8 cellular contexts compared by ENCODE assay signal in genomic region chr1:228463559-228464455, GRCh38. TPM values are rescaled to one million over a fixed set of nuclear protein-coding genes. Genes with fewer than 3 reads are reported as not detected.
DNase-seq lines count a peak whose midpoint lies in the region; ATAC-seq, FAIRE-seq and TF ChIP-seq lines count a peak whose summit lies in the region.

No MANE protein-coding gene starts in this region.

- BruUV-seq in GM12878 (replicated peaks; lab: Mats Ljungman, UMichigan), result no TSS peak

- TF ChIP-seq CTCF in AG09309 (IDR thresholded peaks at IDR 0.05; ENCODE audit: control insufficient read depth, insufficient read depth, low read depth, low read length, missing control alignments), result no peak
- peak in 2 of 3 experiments; percentile 18 to 24; a peak in 2 of 6 replicates for TF ChIP-seq CTCF in GM12878 (IDR thresholded peaks at IDR 0.05 in 2 of 3, conservative IDR thresholded peaks at IDR 0.05 in 1 of 3; ENCODE audit: control insufficient read depth in 2 of 3, extremely low read depth in 1 of 3, insufficient read depth in 1 of 3, low read depth in 3 of 3, low read length in 3 of 3)
- TF ChIP-seq CTCF in right lobe of liver (IDR thresholded peaks at IDR 0.05), result no peak
- TF ChIP-seq CTCF in testis (IDR thresholded peaks at IDR 0.05), result no peak

- H2AFZ ChIP-seq in GM12878 (ENCODE audit: control insufficient read depth, low read depth, low read length), result peak overlapping the region; percentile 40

- intact Hi-C loops in GM12878 (cut with micrococcal nuclease; ENCODE audit: unreplicated experiment) (no loop called here), right lobe of liver (cut with DNase I) (no loop called here), testis (cut with DNase I; ENCODE audit: low total_unique reads) (no loop called here)

- H3K4me3 ChIP-seq in AG09309 (ENCODE audit: control insufficient read depth, low read depth, low read length) (peak overlapping the region; percentile 17; the same call in 1 of the 2 replicates), GM12878 (peak overlapping the region; percentile 68), right lobe of liver (no peak overlapping the region), testis (peak overlapping the region in 1 of 2 donors; percentile 27)

- peak overlapping the region; percentile 43 for H3K9ac ChIP-seq in GM12878 (ENCODE audit: control insufficient read depth, insufficient read depth, low read length)

- peak; percentile 75 for FAIRE-seq in GM12878 (lab: Jason Lieb, UNC)

- DNase-seq in AG09309 (ENCODE audit: low read depth), result no peak
- DNase-seq in SK-N-DZ (ENCODE audit: low spot score), result peak; percentile 87
- no peak for DNase-seq in GM12878 (ENCODE audit: low read depth, low spot score)
- peak in 2 of 3 donors; percentile 33 to 37 for DNase-seq in right lobe of liver
- peak; percentile 48 for DNase-seq in testis
- no peak for DNase-seq in hepatic stellate cell (ENCODE audit: low spot score)

- no peak for TF ChIP-seq EP300 in GM12878 (IDR thresholded peaks at IDR 0.05; ENCODE audit: borderline replicate concordance in 1 of 2, control insufficient read depth in 1 of 2, low read depth in 2 of 2, low read length in 2 of 2)

- POLR2A ChIA-PET in GM12878 (lab: Charles Lee), result no interaction called here

- TF ChIP-seq RAD21 in GM12878 (IDR thresholded peaks at IDR 0.05; ENCODE audit: insufficient read depth, low read depth, low read length), result no peak

- H4K20me1 ChIP-seq in GM12878 (ENCODE audit: control insufficient read depth, insufficient read depth), result no peaks in the 10 kb centered on the region

- H3K4me2 ChIP-seq in GM12878 (ENCODE audit: control insufficient read depth, insufficient read depth), result peak overlapping the region; percentile 86

- TF ChIP-seq POLR2A in GM12878 (IDR thresholded peaks at IDR 0.05; ENCODE audit: low read depth, low read length), result peak; percentile 71
- no peak for TF ChIP-seq POLR2A in right lobe of liver (IDR thresholded peaks at IDR 0.05)
- TF ChIP-seq POLR2A in testis (IDR thresholded peaks at IDR 0.05), result no peak

- H3K27ac ChIP-seq in GM12878 (ENCODE audit: control insufficient read depth, insufficient read depth) (peak overlapping the region; percentile 36; the same call in 1 of the 2 replicates), right lobe of liver (no peak overlapping the region), testis (no peak overlapping the region)

- no peaks in the 10 kb centered on the region for H3K36me3 ChIP-seq in GM12878 (ENCODE audit: control insufficient read depth in 2 of 2, insufficient read depth in 2 of 2, low read length in 1 of 2)
- H3K36me3 ChIP-seq in right lobe of liver, result no peaks in the 10 kb centered on the region
- H3K36me3 ChIP-seq in testis (ENCODE audit: low read depth, missing control alignments), result no peaks in the 10 kb centered on the region

- H3K79me2 ChIP-seq in GM12878 (ENCODE audit: control insufficient read depth, insufficient read depth, low read length), result peaks cover 5% of the 10 kb centered on the region; the same call in 1 of the 2 replicates

- H3K4me1 ChIP-seq in GM12878 (ENCODE audit: control insufficient read depth, insufficient read depth, low read length) (no peaks in the 10 kb centered on the region), right lobe of liver (no peaks in the 10 kb centered on the region), testis (peaks cover 7% of the 10 kb centered on the region)

- no peaks in the 10 kb centered on the region for H3K9me3 ChIP-seq in GM12878 (replicated peaks; ENCODE audit: control insufficient read depth, insufficient read depth, low read length)
- H3K9me3 ChIP-seq in right lobe of liver, result no peaks in the 10 kb centered on the region
- H3K9me3 ChIP-seq in testis, result no peaks in the 10 kb centered on the region

- ATAC-seq in GM18867 (IDR thresholded peaks at IDR 0.05; ENCODE audit: unreplicated experiment) (peak; percentile 70), HG03196 (IDR thresholded peaks at IDR 0.05; ENCODE audit: unreplicated experiment) (peak; percentile 57), GM12878 (peak; percentile 73), right lobe of liver (peak; percentile 42 to 67 (median 52))

- SMC1A ChIA-PET in GM12878 (lab: Charles Lee; ENCODE audit: uncharacterized antibody, unreplicated experiment), result no interaction called here

- in situ Hi-C loops in GM12878 (cut with MboI), result no loop called here

- 1% methylated on average over 56 of the region's 56 CpGs for WGBS in GM12878 (ENCODE audit: insufficient coverage, insufficient replicate concordance, low lambda C conversion rate, missing lambda C conversion rate)
- WGBS in right lobe of liver (ENCODE audit: insufficient coverage, low coverage, low lambda C conversion rate, missing lambda C conversion rate), result 5% methylated on average over 10 of the region's 56 CpGs
- 3 to 4% methylated on average over 39 to 56 of the region's 56 CpGs for WGBS in testis, 2 donors

- CTCF ChIA-PET in GM12878 (lab: Yijun Ruan, JAX), result interaction anchor here (0.9 kb wide), 1 partner anchor 19 kb away, joined by 3 read pairs; no protein-coding TSS in a partner anchor

- no peaks in the 10 kb centered on the region; a peak in 2 of 4 replicates for H3K27me3 ChIP-seq in GM12878 (replicated peaks in 1 of 2; ENCODE audit: control insufficient read depth in 2 of 2, insufficient read depth in 2 of 2, low read length in 1 of 2)
- peaks cover 5 to 20% of the 10 kb centered on the region in 2 donors for H3K27me3 ChIP-seq in right lobe of liver
- no peaks in the 10 kb centered on the region for H3K27me3 ChIP-seq in testis

- RAD21 ChIA-PET in GM12878 (lab: Charles Lee; ENCODE audit: unreplicated experiment), result no interaction called here

RNA-seq across cellular contexts. Expression of gene RNF187, which starts 23.4 kb away (rescaled TPM):
- 55.6 and 78.2 TPM in 2 replicates for polyA plus RNA-seq in SK-N-DZ (2014; cell fraction: cytosol; rRNA removed)
- polyA plus RNA-seq in SK-N-DZ (2014; cell fraction: nucleus; rRNA removed), result 32.7 and 54.2 TPM in 2 replicates
- total RNA-seq in GM12878 (2013; cell fraction: nucleolus; rRNA removed), result 14.5 and 16.0 TPM in 2 replicates
- total RNA-seq in GM12878 (2014; rRNA removed), result 27.1 and 40.0 TPM in 2 replicates
- 30.5 and 31.8 TPM in 2 replicates for total RNA-seq in GM12878 (2014; rRNA removed; fragmentation: Illumina TruSeq; extraction: Trizol)
- total RNA-seq in GM12878 (2021), result 116 and 125 TPM in 2 replicates
- 21.0 TPM for polyA plus RNA-seq in GM12878 (2011; ENCODE audit: low read depth)
- 48.3 and 60.6 TPM in 2 replicates for polyA plus RNA-seq in GM12878 (2011; rRNA removed)
- polyA plus RNA-seq in GM12878 (2011; cell fraction: cytosol; rRNA removed), result 75.9 and 79.5 TPM in 2 replicates
- polyA plus RNA-seq in GM12878 (2011; cell fraction: nucleus; rRNA removed), result 44.3 and 49.0 TPM in 2 replicates
- 53.3 and 70.1 TPM in 2 replicates for polyA plus RNA-seq in GM12878 (2012)
- polyA plus RNA-seq in GM12878 (2014; fragmentation: Illumina TruSeq; extraction: Trizol), result 15.3 and 37.7 TPM in 2 replicates
- 1 to 10 TPM; 2.6 to 9.7 TPM for polyA plus RNA-seq in GM12878 (2014; fragmentation: Nextera tagmentation; extraction: Ambion mirVana)
- polyA plus RNA-seq in GM12878 (2014; rRNA removed), result 41.9 and 45.3 TPM in 2 replicates
- polyA plus RNA-seq in GM12878 (2016; fragmentation: Nextera tagmentation; extraction: Ambion mirVana), result 10 to 100 TPM in 1 of 2 experiments, 1 to 10 TPM in 1; 9.9 to 14.5 TPM
- polyA minus RNA-seq in GM12878 (2011; rRNA and poly(A)+ RNA removed), result 36.0 and 60.5 TPM in 2 replicates
- polyA minus RNA-seq in GM12878 (2011; cell fraction: cytosol; rRNA and poly(A)+ RNA removed), result 27.3 and 34.6 TPM in 2 replicates
- 9.1 and 16.1 TPM in 2 replicates for polyA minus RNA-seq in GM12878 (2011; cell fraction: nucleus; rRNA and poly(A)+ RNA removed)
- total RNA-seq in right lobe of liver, result 10 to 100 TPM; 43.9 to 66.6 (median 56.3) TPM
- 100 to 1,000 TPM in 1 of 2 donors, 10 to 100 TPM in 1; 86.8 to 109 TPM for total RNA-seq in testis
- 49.3 TPM for polyA plus RNA-seq in testis (ENCODE audit: insufficient read depth, low read depth, low replicate concordance)

RNA-seq across cellular contexts. Expression of gene TRIM17, which starts 47.1 kb away (rescaled TPM):
- 1.8 and 4.8 TPM in 2 replicates for polyA plus RNA-seq in SK-N-DZ (2014; cell fraction: cytosol; rRNA removed)
- polyA plus RNA-seq in SK-N-DZ (2014; cell fraction: nucleus; rRNA removed), result 10.2 and 13.3 TPM in 2 replicates
- total RNA-seq in GM12878 (2013; cell fraction: nucleolus; rRNA removed), result not detected in 2 replicates
- 0.11 TPM in 1 of 2 replicates, not detected in the other for total RNA-seq in GM12878 (2014; rRNA removed)
- not detected in 2 replicates for total RNA-seq in GM12878 (2014; rRNA removed; fragmentation: Illumina TruSeq; extraction: Trizol)
- total RNA-seq in GM12878 (2021), result not detected in 2 replicates
- 0.17 TPM for polyA plus RNA-seq in GM12878 (2011; ENCODE audit: low read depth)
- not detected in 2 replicates for polyA plus RNA-seq in GM12878 (2011; rRNA removed)
- polyA plus RNA-seq in GM12878 (2011; cell fraction: cytosol; rRNA removed), result not detected in 2 replicates
- polyA plus RNA-seq in GM12878 (2011; cell fraction: nucleus; rRNA removed), result not detected in 2 replicates
- 0.37 and 0.39 TPM in 2 replicates for polyA plus RNA-seq in GM12878 (2012)
- not detected in 2 replicates for polyA plus RNA-seq in GM12878 (2014; fragmentation: Illumina TruSeq; extraction: Trizol)
- not detected for polyA plus RNA-seq in GM12878 (2014; fragmentation: Nextera tagmentation; extraction: Ambion mirVana)
- polyA plus RNA-seq in GM12878 (2014; rRNA removed), result not detected in 2 replicates
- polyA plus RNA-seq in GM12878 (2016; fragmentation: Nextera tagmentation; extraction: Ambion mirVana), result under 1 TPM; 0.16 to 0.32 TPM
- polyA minus RNA-seq in GM12878 (2011; rRNA and poly(A)+ RNA removed), result not detected in 2 replicates
- polyA minus RNA-seq in GM12878 (2011; cell fraction: cytosol; rRNA and poly(A)+ RNA removed), result not detected in 2 replicates
- polyA minus RNA-seq in GM12878 (2011; cell fraction: nucleus; rRNA and poly(A)+ RNA removed), result not detected in 2 replicates
- total RNA-seq in right lobe of liver, result not detected
- total RNA-seq in testis, result 10 to 100 TPM; 21.4 to 33.6 TPM
- 37.4 TPM for polyA plus RNA-seq in testis (ENCODE audit: insufficient read depth, low read depth, low replicate concordance)

RNA-seq across cellular contexts. Expression of gene TRIM11, which starts 57.2 kb away (rescaled TPM):
- polyA plus RNA-seq in SK-N-DZ (2014; cell fraction: cytosol; rRNA removed), result 23.7 and 32.9 TPM in 2 replicates
- polyA plus RNA-seq in SK-N-DZ (2014; cell fraction: nucleus; rRNA removed), result 38.7 and 64.1 TPM in 2 replicates
- 55.6 and 58.1 TPM in 2 replicates for total RNA-seq in GM12878 (2013; cell fraction: nucleolus; rRNA removed)
- total RNA-seq in GM12878 (2014; rRNA removed) (16.5 and 17.3 TPM in 2 replicates), GM12878 (2014; rRNA removed; fragmentation: Illumina TruSeq; extraction: Trizol) (13.5 TPM in 2 replicates), GM12878 (2021) (32.5 and 33.7 TPM in 2 replicates), right lobe of liver (1 to 10 TPM; 5.2 to 8.3 (median 7.1) TPM), testis (10 to 100 TPM; 30.1 to 37.8 TPM)
- polyA plus RNA-seq in GM12878 (2011; ENCODE audit: low read depth), result 9.5 TPM
- polyA plus RNA-seq in GM12878 (2011; rRNA removed) (6.4 and 8.5 TPM in 2 replicates), GM12878 (2014; fragmentation: Illumina TruSeq; extraction: Trizol) (6.5 and 11.3 TPM in 2 replicates), GM12878 (2014; fragmentation: Nextera tagmentation; extraction: Ambion mirVana) (1 to 10 TPM; 1.3 to 3.0 TPM), GM12878 (2014; rRNA removed) (18.8 and 24.6 TPM in 2 replicates), GM12878 (2016; fragmentation: Nextera tagmentation; extraction: Ambion mirVana) (10 to 100 TPM; 12.9 to 15.0 TPM), testis (ENCODE audit: insufficient read depth, low read depth, low replicate concordance) (19.5 TPM)
- 9.4 and 12.8 TPM in 2 replicates for polyA plus RNA-seq in GM12878 (2011; cell fraction: cytosol; rRNA removed)
- polyA plus RNA-seq in GM12878 (2011; cell fraction: nucleus; rRNA removed), result 43.2 and 61.8 TPM in 2 replicates
- 14.5 and 20.0 TPM in 2 replicates for polyA plus RNA-seq in GM12878 (2012)
- 17.0 and 31.3 TPM in 2 replicates for polyA minus RNA-seq in GM12878 (2011; rRNA and poly(A)+ RNA removed)
- polyA minus RNA-seq in GM12878 (2011; cell fraction: cytosol; rRNA and poly(A)+ RNA removed), result 9.0 and 10.5 TPM in 2 replicates
- 20.8 and 36.9 TPM in 2 replicates for polyA minus RNA-seq in GM12878 (2011; cell fraction: nucleus; rRNA and poly(A)+ RNA removed)

Comparison
In these comparisons a context has a peak if more than half of its experiments do, and no peak if none do; other contexts are left out.
1. DNase-seq: peak in SK-N-DZ (single experiment), right lobe of liver (2 of 3) and testis (single experiment); none in AG09309 (single experiment), GM12878 (single experiment) and hepatic stellate cell (single experiment).
2. H3K4me3 ChIP-seq: peak in AG09309 (single experiment) and GM12878 (single experiment); none in right lobe of liver (0 of 3).
3. CTCF ChIP-seq: peak in GM12878 (2 of 3); none in AG09309 (single experiment), right lobe of liver (0 of 4) and testis (0 of 3).
4. RNA of gene TRIM17, which starts 47.1 kb away (total RNA-seq): 21.4 to 33.6 TPM in testis; 0.11 TPM in GM12878 and not detected in right lobe of liver; every median in the first group is over 10 times any median in the second.
5. Peak in every context shown above with its lines, with median percentiles within 50 percentile points of each other: ATAC-seq.